In the genomic region with DNA sequence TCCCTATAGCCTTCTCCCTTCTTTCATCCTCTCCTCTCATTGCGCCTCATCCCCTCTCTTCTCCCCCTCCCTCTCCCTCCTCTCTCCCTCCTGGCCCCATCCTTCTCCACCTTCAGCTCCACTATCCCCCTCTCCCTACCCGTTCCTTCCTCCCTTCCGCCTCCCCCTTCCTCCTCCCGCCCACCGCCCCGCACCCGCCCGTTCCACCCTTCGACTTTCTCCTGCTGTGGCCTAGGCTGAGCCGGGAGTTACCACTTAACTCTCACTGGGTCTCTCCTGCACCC, we compare ENCODE assay signal across 1 cellular context.
TF ChIP-seq lines count a peak whose summit lies in the region.

No MANE protein-coding gene starts in this region.

TF ChIP-seq in SK-N-SH, 30 proteins besides CTCF, POLR2A, EP300 and RAD21:
- TF ChIP-seq, protein P1, sequence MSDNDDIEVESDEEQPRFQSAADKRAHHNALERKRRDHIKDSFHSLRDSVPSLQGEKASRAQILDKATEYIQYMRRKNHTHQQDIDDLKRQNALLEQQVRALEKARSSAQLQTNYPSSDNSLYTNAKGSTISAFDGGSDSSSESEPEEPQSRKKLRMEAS (IDR thresholded peaks at IDR 0.05; ENCODE audit: low read depth), result no peak
- TF ChIP-seq RFX5 (IDR thresholded peaks at IDR 0.05; ENCODE audit: low read length), result no peak
- TF ChIP-seq, protein P2, sequence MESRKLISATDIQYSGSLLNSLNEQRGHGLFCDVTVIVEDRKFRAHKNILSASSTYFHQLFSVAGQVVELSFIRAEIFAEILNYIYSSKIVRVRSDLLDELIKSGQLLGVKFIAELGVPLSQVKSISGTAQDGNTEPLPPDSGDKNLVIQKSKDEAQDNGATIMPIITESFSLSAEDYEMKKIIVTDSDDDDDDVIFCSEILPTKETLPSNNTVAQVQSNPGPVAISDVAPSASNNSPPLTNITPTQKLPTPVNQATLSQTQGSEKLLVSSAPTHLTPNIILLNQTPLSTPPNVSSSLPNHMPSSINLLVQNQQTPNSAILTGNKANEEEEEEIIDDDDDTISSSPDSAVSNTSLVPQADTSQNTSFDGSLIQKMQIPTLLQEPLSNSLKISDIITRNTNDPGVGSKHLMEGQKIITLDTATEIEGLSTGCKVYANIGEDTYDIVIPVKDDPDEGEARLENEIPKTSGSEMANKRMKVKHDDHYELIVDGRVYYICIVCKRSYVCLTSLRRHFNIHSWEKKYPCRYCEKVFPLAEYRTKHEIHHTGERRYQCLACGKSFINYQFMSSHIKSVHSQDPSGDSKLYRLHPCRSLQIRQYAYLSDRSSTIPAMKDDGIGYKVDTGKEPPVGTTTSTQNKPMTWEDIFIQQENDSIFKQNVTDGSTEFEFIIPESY (IDR thresholded peaks at IDR 0.05; ENCODE audit: borderline replicate concordance, low read depth), result no peak
